Comparison of ENCODE assay signal across 2 cellular contexts in genomic region chr1:43904660-43905551, GRCh38.
TF ChIP-seq lines count a peak whose summit lies in the region.

No MANE protein-coding gene starts in this region.

TF ChIP-seq in K562, 482 proteins besides CTCF, POLR2A, EP300 and RAD21 (continues in another document):
- TF ChIP-seq, protein P1, sequence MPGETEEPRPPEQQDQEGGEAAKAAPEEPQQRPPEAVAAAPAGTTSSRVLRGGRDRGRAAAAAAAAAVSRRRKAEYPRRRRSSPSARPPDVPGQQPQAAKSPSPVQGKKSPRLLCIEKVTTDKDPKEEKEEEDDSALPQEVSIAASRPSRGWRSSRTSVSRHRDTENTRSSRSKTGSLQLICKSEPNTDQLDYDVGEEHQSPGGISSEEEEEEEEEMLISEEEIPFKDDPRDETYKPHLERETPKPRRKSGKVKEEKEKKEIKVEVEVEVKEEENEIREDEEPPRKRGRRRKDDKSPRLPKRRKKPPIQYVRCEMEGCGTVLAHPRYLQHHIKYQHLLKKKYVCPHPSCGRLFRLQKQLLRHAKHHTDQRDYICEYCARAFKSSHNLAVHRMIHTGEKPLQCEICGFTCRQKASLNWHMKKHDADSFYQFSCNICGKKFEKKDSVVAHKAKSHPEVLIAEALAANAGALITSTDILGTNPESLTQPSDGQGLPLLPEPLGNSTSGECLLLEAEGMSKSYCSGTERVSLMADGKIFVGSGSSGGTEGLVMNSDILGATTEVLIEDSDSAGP (CRISPR knock-in tag; IDR thresholded peaks at IDR 0.05): no peak
- no peak for TF ChIP-seq MECOM (CRISPR knock-in tag; IDR thresholded peaks at IDR 0.05)
- TF ChIP-seq BRF2 (IDR thresholded peaks at IDR 0.05; ENCODE audit: borderline replicate concordance, insufficient read depth, insufficient read length): no peak
- TF ChIP-seq TSC22D4 (tag; IDR thresholded peaks at IDR 0.05): no peak
- no peak for TF ChIP-seq CBX2 (IDR thresholded peaks at IDR 0.05; ENCODE audit: insufficient read depth, low read length, poor library complexity, severe bottlenecking)
- TF ChIP-seq ZNF655 (CRISPR knock-in tag; IDR thresholded peaks at IDR 0.05): no peak
- no peak for TF ChIP-seq HCFC1 (IDR thresholded peaks at IDR 0.05; ENCODE audit: low read depth, low read length)
- TF ChIP-seq ZNF584 (CRISPR knock-in tag; IDR thresholded peaks at IDR 0.05; ENCODE audit: low read depth): no peak
- TF ChIP-seq NCOA2 (IDR thresholded peaks at IDR 0.05; ENCODE audit: partially characterized antibody in 2 of 2): no peak
- no peak for TF ChIP-seq FOXJ2 (tag; IDR thresholded peaks at IDR 0.05)
- no peak for TF ChIP-seq GABPA (tag; conservative IDR thresholded peaks at IDR 0.05; ENCODE audit: low read depth)
- TF ChIP-seq MXI1 (IDR thresholded peaks at IDR 0.05; ENCODE audit: low read depth, low read length): no peak
- no peak for TF ChIP-seq CBFB (CRISPR knock-in tag; IDR thresholded peaks at IDR 0.05)
- TF ChIP-seq, protein P2, sequence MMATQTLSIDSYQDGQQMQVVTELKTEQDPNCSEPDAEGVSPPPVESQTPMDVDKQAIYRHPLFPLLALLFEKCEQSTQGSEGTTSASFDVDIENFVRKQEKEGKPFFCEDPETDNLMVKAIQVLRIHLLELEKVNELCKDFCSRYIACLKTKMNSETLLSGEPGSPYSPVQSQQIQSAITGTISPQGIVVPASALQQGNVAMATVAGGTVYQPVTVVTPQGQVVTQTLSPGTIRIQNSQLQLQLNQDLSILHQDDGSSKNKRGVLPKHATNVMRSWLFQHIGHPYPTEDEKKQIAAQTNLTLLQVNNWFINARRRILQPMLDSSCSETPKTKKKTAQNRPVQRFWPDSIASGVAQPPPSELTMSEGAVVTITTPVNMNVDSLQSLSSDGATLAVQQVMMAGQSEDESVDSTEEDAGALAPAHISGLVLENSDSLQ (IDR thresholded peaks at IDR 0.05): peak; percentile 46; the same call in 1 of the 2 replicates
- TF ChIP-seq VEZF1 (CRISPR knock-in tag; IDR thresholded peaks at IDR 0.05): no peak
- 0 out of 4 replicates have a peak, but pooled peaks have one; percentile 30 to 36 for TF ChIP-seq ETV6 (IDR thresholded peaks at IDR 0.05; ENCODE audit: borderline replicate concordance in 1 of 2, low read depth in 2 of 2, low read length in 1 of 2)
- no peak for TF ChIP-seq ETV6 (CRISPR knock-in tag; IDR thresholded peaks at IDR 0.05; ENCODE audit: borderline replicate concordance)

TF ChIP-seq in HepG2, 621 proteins besides CTCF, POLR2A, EP300 and RAD21:
- TF ChIP-seq PTBP1 (IDR thresholded peaks at IDR 0.05; ENCODE audit: low read depth, low read length, poor library complexity, severe bottlenecking) (no peak), NONO (IDR thresholded peaks at IDR 0.05) (no peak), NONO (CRISPR knock-in tag; conservative IDR thresholded peaks at IDR 0.05) (no peak), ZBTB43 (CRISPR knock-in tag; conservative IDR thresholded peaks at IDR 0.05) (no peak), ZNF567 (CRISPR knock-in tag; IDR thresholded peaks at IDR 0.05; ENCODE audit: borderline replicate concordance) (no peak), NFYB (CRISPR knock-in tag; IDR thresholded peaks at IDR 0.05) (no peak), DNMT1 (CRISPR knock-in tag; IDR thresholded peaks at IDR 0.05) (no peak)
